In the genomic region with DNA sequence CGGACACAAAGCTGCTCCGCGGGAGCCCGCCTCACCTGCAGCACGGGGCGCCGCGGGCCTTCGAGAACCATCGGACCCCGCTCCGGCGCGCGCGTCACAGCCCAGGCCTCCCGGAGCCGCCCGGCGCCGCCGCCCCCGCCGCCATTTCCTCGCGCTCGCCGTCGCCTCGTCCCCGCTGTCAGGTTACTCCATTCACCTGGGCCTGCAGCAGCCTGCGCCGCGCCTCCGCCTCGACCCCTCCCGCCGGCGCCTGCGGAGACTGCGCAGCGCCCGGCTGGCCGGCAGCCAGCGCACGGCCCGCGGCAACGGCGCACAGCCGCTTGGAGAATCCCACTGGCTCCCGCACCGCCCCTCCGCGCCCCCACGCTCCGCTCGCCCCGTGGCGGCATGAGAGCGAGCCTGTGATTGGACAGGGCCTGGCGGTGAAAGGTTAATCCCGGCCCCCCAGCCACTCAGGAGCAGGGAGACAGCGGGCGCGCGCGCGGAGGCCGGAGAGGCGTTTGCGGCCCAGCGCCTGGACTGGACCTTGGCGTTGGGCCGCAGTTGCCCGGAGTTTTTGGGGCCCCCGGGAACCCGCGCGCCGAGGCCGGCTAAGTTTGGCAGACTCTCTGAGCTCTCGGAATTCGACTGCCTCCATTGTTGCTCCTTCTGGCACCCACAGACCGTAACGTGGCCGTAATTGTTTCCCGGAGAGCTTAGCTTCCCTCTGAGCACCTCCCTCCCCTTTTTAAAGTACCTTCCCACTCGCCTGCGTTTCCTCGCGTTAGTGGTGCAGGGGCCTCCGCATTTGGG, we compare ENCODE assay signal across 8 cellular contexts. TPM values are rescaled to one million over a fixed set of nuclear protein-coding genes. Genes with fewer than 3 reads are reported as not detected.
DNase-seq lines count a peak whose midpoint lies in the region; ATAC-seq and TF ChIP-seq lines count a peak whose summit lies in the region.

A gene with protein sequence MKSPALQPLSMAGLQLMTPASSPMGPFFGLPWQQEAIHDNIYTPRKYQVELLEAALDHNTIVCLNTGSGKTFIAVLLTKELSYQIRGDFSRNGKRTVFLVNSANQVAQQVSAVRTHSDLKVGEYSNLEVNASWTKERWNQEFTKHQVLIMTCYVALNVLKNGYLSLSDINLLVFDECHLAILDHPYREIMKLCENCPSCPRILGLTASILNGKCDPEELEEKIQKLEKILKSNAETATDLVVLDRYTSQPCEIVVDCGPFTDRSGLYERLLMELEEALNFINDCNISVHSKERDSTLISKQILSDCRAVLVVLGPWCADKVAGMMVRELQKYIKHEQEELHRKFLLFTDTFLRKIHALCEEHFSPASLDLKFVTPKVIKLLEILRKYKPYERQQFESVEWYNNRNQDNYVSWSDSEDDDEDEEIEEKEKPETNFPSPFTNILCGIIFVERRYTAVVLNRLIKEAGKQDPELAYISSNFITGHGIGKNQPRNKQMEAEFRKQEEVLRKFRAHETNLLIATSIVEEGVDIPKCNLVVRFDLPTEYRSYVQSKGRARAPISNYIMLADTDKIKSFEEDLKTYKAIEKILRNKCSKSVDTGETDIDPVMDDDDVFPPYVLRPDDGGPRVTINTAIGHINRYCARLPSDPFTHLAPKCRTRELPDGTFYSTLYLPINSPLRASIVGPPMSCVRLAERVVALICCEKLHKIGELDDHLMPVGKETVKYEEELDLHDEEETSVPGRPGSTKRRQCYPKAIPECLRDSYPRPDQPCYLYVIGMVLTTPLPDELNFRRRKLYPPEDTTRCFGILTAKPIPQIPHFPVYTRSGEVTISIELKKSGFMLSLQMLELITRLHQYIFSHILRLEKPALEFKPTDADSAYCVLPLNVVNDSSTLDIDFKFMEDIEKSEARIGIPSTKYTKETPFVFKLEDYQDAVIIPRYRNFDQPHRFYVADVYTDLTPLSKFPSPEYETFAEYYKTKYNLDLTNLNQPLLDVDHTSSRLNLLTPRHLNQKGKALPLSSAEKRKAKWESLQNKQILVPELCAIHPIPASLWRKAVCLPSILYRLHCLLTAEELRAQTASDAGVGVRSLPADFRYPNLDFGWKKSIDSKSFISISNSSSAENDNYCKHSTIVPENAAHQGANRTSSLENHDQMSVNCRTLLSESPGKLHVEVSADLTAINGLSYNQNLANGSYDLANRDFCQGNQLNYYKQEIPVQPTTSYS (N-terminal part only) (minus strand): TSS at position 335 of the 792 bp plus-strand sequence. CDS start 24,071 bp downstream, outside the sequence.

- intact Hi-C loops in adrenal gland (cut with DNase I) (no loop called here), heart left ventricle (cut with DNase I) (no loop called here), posterior vena cava (cut with DNase I) (loop anchor here in 1 of 2 donors (5.0 to 10.0 kb wide), 2 partner anchors 457 to 985 kb away; partner anchors contain the start of gene PPP4R4)

- H3K4me1 ChIP-seq in adrenal gland (replicated peaks in 1 of 2) = peaks cover 11 to 38% of the 10 kb centered on the region in 2 donors
- peaks cover 0 to 55% (median 29%) of the 10 kb centered on the region in 12 donors for H3K4me1 ChIP-seq in heart left ventricle
- H3K4me1 ChIP-seq in upper lobe of left lung = peaks cover 26 to 36% (median 33%) of the 10 kb centered on the region in 4 donors

- WGBS in adrenal gland, 4 donors = 0 to 1% (median 0%) methylated on average over 21 to 93 of the region's 93 CpGs
- WGBS in heart left ventricle, 4 donors = 0 to 1% (median 1%) methylated on average over 21 to 93 of the region's 93 CpGs
- 0% methylated on average over 12 to 17 of the region's 93 CpGs for WGBS in upper lobe of left lung, 2 donors

- H3K27me3 ChIP-seq in adrenal gland (no peaks in the 10 kb centered on the region), heart left ventricle (no peaks in the 10 kb centered on the region), upper lobe of left lung (no peaks in the 10 kb centered on the region)

- H3K9me3 ChIP-seq in adrenal gland (replicated peaks in 1 of 3) = no peaks in the 10 kb centered on the region
- H3K9me3 ChIP-seq in heart left ventricle = no peaks in the 10 kb centered on the region
- no peaks in the 10 kb centered on the region for H3K9me3 ChIP-seq in upper lobe of left lung

- TF ChIP-seq POLR2A in adrenal gland (IDR thresholded peaks at IDR 0.05) (peak; percentile 35 to 60), heart left ventricle (IDR thresholded peaks at IDR 0.05) (peak in 1 of 2 donors; percentile 84), upper lobe of left lung (IDR thresholded peaks at IDR 0.05) (peak in 2 of 4 donors; percentile 64 to 86)

- no peak for TF ChIP-seq EP300 in upper lobe of left lung (IDR thresholded peaks at IDR 0.05)

- H3K27ac ChIP-seq in adrenal gland (peak within 1 kb of the TSS; percentile 81 to 98 (median 86)), heart left ventricle (peak within 1 kb of the TSS; percentile 92 to 98 (median 95)), upper lobe of left lung (peak within 1 kb of the TSS; percentile 91 to 96 (median 93))

- in situ Hi-C loops in GM13976 (cut with MboI; ENCODE audit: low sequenced_read_pairs, unreplicated experiment) = no loop called here

- TF ChIP-seq CTCF in GM13976 (IDR thresholded peaks at IDR 0.05; ENCODE audit: borderline replicate concordance, control extremely low read depth, extremely low read depth, insufficient read depth, missing control alignments) (no peak), adrenal gland (IDR thresholded peaks at IDR 0.05) (no peak), heart left ventricle (IDR thresholded peaks at IDR 0.05) (no peak), upper lobe of left lung (IDR thresholded peaks at IDR 0.05) (peak in 1 of 6 experiments; percentile 8)

- peak within 1 kb of the TSS; percentile 32 to 95 (median 60) for H3K4me3 ChIP-seq in adrenal gland
- H3K4me3 ChIP-seq in heart left ventricle = peak within 1 kb of the TSS; percentile 29 to 95 (median 87)
- peak within 1 kb of the TSS; percentile 66 to 88 (median 85) for H3K4me3 ChIP-seq in upper lobe of left lung

- DNase-seq in GM13976 (ENCODE audit: low spot score) (peak; percentile 99), NCI-H146 (lab: John Stamatoyannopoulos, UW) (peak; percentile 87), T-helper 1 cell (peak; percentile 84 to 92 (median 89)), adrenal gland (peak; percentile 97 to 99 (median 98)), heart left ventricle (peak; percentile 97 to 99 (median 98)), posterior vena cava (ENCODE audit: low spot score) (peak; percentile 99), upper lobe of left lung (peak; percentile 93 to 99)

- H3K36me3 ChIP-seq in adrenal gland (replicated peaks in 1 of 2) (no peaks in the 10 kb centered on the region), heart left ventricle (no peaks in the 10 kb centered on the region), upper lobe of left lung (no peaks in the 10 kb centered on the region)

- ATAC-seq in HG02852 (IDR thresholded peaks at IDR 0.05; ENCODE audit: unreplicated experiment) (peak; percentile 75), heart left ventricle (peak; percentile 97 to 98 (median 98)), upper lobe of left lung (ENCODE audit: low FRiP score in 2 of 2) (peak; percentile 98 to 99)

RNA-seq across cellular contexts. Expression of the gene that starts here (rescaled TPM):
- total RNA-seq in adrenal gland = 10 to 100 TPM; 15.3 to 69.4 (median 43.8) TPM
- 10 to 100 TPM in 2 of 3 donors, 1 to 10 TPM in 1; 7.1 to 22.8 (median 11.5) TPM for polyA plus RNA-seq in adrenal gland
- 10 to 100 TPM; 21.6 to 57.9 (median 33.3) TPM for total RNA-seq in heart left ventricle
- polyA plus RNA-seq in heart left ventricle = 10 to 100 TPM in 1 of 2 donors, 1 to 10 TPM in 1; 5.4 to 10.5 TPM
- total RNA-seq in posterior vena cava = 10 to 100 TPM; 52.4 to 52.5 TPM
- total RNA-seq in upper lobe of left lung = 100 to 1,000 TPM in 1 of 6 donors, 10 to 100 TPM in 5; 57.7 to 106 (median 75.1) TPM

Comparison
In these comparisons a context has a peak if more than half of its experiments do, and no peak if none do; other contexts are left out.
1. Peak in every context shown above with its lines: DNase-seq, ATAC-seq, H3K4me3 ChIP-seq and H3K27ac ChIP-seq.